In the genomic region with DNA sequence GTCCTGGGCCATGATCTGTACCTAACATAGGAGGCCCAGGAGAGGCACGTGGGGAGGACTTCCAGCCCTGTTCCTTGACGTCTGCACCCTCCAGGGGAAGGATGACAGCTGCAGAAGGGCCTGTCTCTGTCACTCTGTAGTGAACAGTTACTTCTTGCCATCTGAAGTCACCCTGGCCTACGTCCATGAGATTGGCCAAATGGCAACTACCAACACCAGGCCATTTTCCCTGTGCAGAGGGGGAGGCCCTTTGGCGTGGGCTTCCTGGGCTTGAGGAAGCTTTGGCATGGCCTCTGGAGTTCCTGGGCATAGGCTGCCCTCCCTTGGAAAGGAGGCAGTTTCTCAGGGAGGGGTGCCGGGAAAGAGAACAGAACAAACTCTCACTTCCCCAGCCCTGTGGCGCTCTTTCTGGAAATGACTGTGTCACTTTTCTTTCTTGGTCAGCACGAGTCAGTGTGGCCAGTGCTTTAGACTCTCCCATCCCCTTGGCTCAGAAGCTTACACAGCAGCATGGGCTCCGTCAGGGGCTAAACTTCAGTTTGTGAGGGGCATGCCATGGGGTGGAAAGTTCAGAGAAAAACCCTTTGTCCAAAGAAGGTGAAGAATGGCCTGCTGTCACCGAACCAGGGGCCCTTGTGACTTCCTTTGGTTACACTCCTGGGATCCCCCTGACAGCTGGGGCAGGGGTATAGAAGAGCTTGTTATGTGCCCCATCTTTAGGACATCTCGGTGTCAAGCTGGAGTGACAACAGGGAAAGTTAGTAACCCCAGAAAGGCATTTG, we compare ENCODE assay signal across 1 cellular context.
TF ChIP-seq lines count a peak whose summit lies in the region.

No MANE protein-coding gene starts in this region.

TF ChIP-seq in HepG2, 621 proteins besides CTCF, POLR2A, EP300 and RAD21:
- TF ChIP-seq, protein P1, sequence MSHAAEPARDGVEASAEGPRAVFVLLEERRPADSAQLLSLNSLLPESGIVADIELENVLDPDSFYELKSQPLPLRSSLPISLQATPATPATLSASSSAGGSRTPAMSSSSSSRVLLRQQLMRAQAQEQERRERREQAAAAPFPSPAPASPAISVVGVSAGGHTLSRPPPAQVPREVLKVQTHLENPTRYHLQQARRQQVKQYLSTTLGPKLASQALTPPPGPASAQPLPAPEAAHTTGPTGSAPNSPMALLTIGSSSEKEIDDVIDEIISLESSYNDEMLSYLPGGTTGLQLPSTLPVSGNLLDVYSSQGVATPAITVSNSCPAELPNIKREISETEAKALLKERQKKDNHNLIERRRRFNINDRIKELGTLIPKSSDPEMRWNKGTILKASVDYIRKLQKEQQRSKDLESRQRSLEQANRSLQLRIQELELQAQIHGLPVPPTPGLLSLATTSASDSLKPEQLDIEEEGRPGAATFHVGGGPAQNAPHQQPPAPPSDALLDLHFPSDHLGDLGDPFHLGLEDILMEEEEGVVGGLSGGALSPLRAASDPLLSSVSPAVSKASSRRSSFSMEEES (CRISPR knock-in tag; IDR thresholded peaks at IDR 0.05), result no peak
- peak; percentile 27; the same call in 1 of the 2 replicates for TF ChIP-seq ZNF687 (CRISPR knock-in tag; IDR thresholded peaks at IDR 0.05)
